In genomic region chr2:189151897-189152296, GRCh38 we compare ENCODE assay signal across 25 cellular contexts.
"Had no signal": no experiment of that assay in that cellular context is flagged by ENCODE, and none has a peak within 500 bp of the region (broad histone marks: within the 10 kb centered on the region; RNA-seq: fewer than 3 reads in every experiment).

No MANE protein-coding gene starts in this region.

- ATAC-seq: mucosa of descending colon; naive thymus-derived CD8-positive, alpha-beta T cell had no signal

- H3K4me2 ChIP-seq: SK-N-SH had no signal

- H3K9me3 ChIP-seq: breast epithelium, esophagus muscularis mucosa, mucosa of descending colon, SK-N-SH, transverse colon, vagina had no signal

- H3K4me3 ChIP-seq: breast epithelium, esophagus muscularis mucosa, mucosa of descending colon, transverse colon, vagina had no signal

- H3K27ac Mint-ChIP-seq: dendritic cell treated with granulocyte-macrophage colony-stimulating factor and Interleukin-4, amounts not matched to agents 40 ng/mL and 50 ng/mL, for 4 days; naive thymus-derived CD8-positive, alpha-beta T cell had no signal

- H3K9ac ChIP-seq: SK-N-SH had no signal

- H3K27me3 ChIP-seq: breast epithelium, esophagus muscularis mucosa, transverse colon, vagina had no signal

- H3K27me3 Mint-ChIP-seq: dendritic cell treated with granulocyte-macrophage colony-stimulating factor and Interleukin-4, amounts not matched to agents 40 ng/mL and 50 ng/mL, for 4 days; naive thymus-derived CD8-positive, alpha-beta T cell had no signal

- H3K9me3 Mint-ChIP-seq: dendritic cell treated with granulocyte-macrophage colony-stimulating factor and Interleukin-4, amounts not matched to agents 40 ng/mL and 50 ng/mL, for 4 days; naive thymus-derived CD8-positive, alpha-beta T cell had no signal

- H3K4me3 Mint-ChIP-seq: dendritic cell treated with granulocyte-macrophage colony-stimulating factor and Interleukin-4, amounts not matched to agents 40 ng/mL and 50 ng/mL, for 4 days; naive thymus-derived CD8-positive, alpha-beta T cell had no signal

- DNase-seq: activated CD4-positive, alpha-beta T cell treated with anti-CD3 and anti-CD28 coated beads, Interleukin-2, amount 50 U/mL, for 1 hour; activated CD4-positive, CD25-positive, alpha-beta regulatory T cell treated with anti-CD3 and anti-CD28 coated beads, Interleukin-2, amount 50 U/mL, for 72 hours; activated CD8-positive, alpha-beta memory T cell treated with anti-CD3 and anti-CD28 coated beads, Interleukin-2, amount 50 U/mL, for 48 hours; activated effector memory CD4-positive, alpha-beta T cell treated with Interleukin-2 at 50 U/mL for 16 hours; activated naive CD4-positive, alpha-beta T cell treated with anti-CD3 and anti-CD28 coated beads, Interleukin-2, amount 50 U/mL, for 16 hours; activated T-cell treated with anti-CD3 and anti-CD28 coated beads, Interleukin-2, amount 50 U/mL, for 48 hours; cerebellar nuclear complex; effector memory CD4-positive, alpha-beta T cell; hippocampal formation; islet precursor cell; mammary epithelial cell; mucosa of descending colon; naive thymus-derived CD8-positive, alpha-beta T cell; posterior cingulate gyrus; SK-N-SH; stimulated activated CD4-positive, alpha-beta T cell treated with anti-CD3 and anti-CD28 coated beads, Interleukin-2, amount 100 ng/mL, for 24 hours; stimulated activated naive CD4-positive, alpha-beta T cell treated with Interleukin-2 at 50 U/mL for 16 hours; substantia nigra; T-helper 1 cell; transverse colon had no signal

- H3K36me3 Mint-ChIP-seq: naive thymus-derived CD8-positive, alpha-beta T cell had no signal

- H3K4me1 ChIP-seq: breast epithelium had no signal

- H3K27ac ChIP-seq: esophagus muscularis mucosa, vagina, VCaP had no signal

- H3K36me3 ChIP-seq: breast epithelium, esophagus muscularis mucosa, transverse colon, vagina had no signal
